ENCODE assay signal across 1 cellular context in the genomic region with DNA sequence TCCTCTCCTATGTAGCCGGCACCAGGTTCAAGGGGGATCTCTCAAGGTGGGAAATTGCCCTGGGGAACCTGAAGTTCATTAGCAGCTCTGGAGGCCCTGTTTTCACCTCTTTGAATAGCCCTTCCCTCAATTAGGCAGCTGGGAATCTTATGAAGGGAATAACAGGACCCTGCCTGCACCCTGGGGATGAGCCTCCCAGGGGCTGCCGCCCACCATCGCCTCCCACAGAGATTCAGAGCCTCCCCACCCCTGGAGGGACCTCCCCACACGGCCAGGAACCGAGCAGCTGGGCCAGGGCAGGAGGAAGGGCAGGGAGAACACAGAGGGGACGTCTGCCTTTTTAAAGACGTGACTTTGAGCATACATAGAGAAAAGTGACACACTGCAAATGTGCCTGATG.
TF ChIP-seq lines count a peak whose summit lies in the region.

No MANE protein-coding gene starts in this region.

TF ChIP-seq in K562, 482 proteins besides CTCF, POLR2A, EP300 and RAD21:
- TF ChIP-seq, protein P1, sequence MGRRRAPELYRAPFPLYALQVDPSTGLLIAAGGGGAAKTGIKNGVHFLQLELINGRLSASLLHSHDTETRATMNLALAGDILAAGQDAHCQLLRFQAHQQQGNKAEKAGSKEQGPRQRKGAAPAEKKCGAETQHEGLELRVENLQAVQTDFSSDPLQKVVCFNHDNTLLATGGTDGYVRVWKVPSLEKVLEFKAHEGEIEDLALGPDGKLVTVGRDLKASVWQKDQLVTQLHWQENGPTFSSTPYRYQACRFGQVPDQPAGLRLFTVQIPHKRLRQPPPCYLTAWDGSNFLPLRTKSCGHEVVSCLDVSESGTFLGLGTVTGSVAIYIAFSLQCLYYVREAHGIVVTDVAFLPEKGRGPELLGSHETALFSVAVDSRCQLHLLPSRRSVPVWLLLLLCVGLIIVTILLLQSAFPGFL (CRISPR knock-in tag; IDR thresholded peaks at IDR 0.05) = no peak
- no peak for TF ChIP-seq NR1H2 (CRISPR knock-in tag; IDR thresholded peaks at IDR 0.05)
- TF ChIP-seq CBFB (CRISPR knock-in tag; IDR thresholded peaks at IDR 0.05) = no peak
- TF ChIP-seq CAMTA2 (CRISPR knock-in tag; conservative IDR thresholded peaks at IDR 0.05) = no peak
- TF ChIP-seq, protein P2, sequence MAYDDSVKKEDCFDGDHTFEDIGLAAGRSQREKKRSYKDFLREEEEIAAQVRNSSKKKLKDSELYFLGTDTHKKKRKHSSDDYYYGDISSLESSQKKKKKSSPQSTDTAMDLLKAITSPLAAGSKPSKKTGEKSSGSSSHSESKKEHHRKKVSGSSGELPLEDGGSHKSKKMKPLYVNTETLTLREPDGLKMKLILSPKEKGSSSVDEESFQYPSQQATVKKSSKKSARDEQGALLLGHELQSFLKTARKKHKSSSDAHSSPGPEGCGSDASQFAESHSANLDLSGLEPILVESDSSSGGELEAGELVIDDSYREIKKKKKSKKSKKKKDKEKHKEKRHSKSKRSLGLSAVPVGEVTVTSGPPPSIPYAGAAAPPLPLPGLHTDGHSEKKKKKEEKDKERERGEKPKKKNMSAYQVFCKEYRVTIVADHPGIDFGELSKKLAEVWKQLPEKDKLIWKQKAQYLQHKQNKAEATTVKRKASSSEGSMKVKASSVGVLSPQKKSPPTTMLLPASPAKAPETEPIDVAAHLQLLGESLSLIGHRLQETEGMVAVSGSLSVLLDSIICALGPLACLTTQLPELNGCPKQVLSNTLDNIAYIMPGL (CRISPR knock-in tag; IDR thresholded peaks at IDR 0.05) = no peak
